12 cellular contexts compared by ENCODE assay signal in the genomic region with DNA sequence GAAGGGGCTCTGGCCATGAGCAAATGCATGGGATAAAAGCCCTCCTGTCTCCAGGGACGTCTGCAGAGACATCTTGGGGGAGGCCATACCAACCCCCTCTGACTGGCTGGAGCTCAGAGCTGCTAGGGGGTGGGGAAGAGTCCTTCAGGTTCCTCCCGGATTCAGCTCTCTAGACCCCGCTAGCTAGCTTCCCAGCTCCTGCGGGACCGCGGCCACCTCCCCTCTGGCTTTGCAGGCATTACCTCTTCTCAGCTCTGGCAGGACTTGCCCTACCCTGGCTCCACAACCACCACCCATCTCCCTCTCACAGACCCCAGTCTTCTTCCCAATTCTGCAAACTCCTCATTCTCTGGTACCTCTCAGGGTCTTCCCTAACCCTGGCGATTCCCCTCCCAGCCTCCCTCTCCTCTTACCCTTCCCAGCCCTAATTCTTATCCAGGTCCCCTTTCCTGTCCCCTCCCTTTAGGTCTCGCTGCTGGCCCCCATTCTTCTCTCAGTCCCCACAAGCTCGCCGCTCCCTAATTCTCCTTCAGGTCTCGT. TPM values are rescaled to one million over a fixed set of nuclear protein-coding genes. Genes with fewer than 3 reads are reported as not detected.
A peak's percentile ranks its signal among the peaks of the same experiment; 100 is the strongest.
DNase-seq lines count a peak whose midpoint lies in the region; ATAC-seq, FAIRE-seq and TF ChIP-seq lines count a peak whose summit lies in the region.
"Had no signal": no experiment of that assay in that cellular context is flagged by ENCODE, and none has a peak within 500 bp of the region (broad histone marks: within the 10 kb centered on the region; RNA-seq: fewer than 3 reads in every experiment).

No MANE protein-coding gene starts in this region.

- no peak overlapping the region for H2BK120ac ChIP-seq in neuronal stem cell (ENCODE audit: low read depth, low read length)

- no peak overlapping the region for H3K4ac ChIP-seq in neuronal stem cell (ENCODE audit: low read length)

- peak overlapping the region; percentile 97 for H2AFZ ChIP-seq in GM23338
- H2AFZ ChIP-seq in neuronal stem cell (ENCODE audit: low read length): peak overlapping the region; percentile 90
- H2AFZ ChIP-seq in HepG2 (ENCODE audit: low read length): no peak overlapping the region

- DNase-seq in GM23338 (ENCODE audit: low spot score) (peak; percentile 31), WTC11 (ENCODE audit: low spot score) (no peak), neuronal stem cell (ENCODE audit: low spot score) (no peak), NCI-H69 (lab: John Stamatoyannopoulos, UW) (no peak), HepG2 (ENCODE audit: low spot score) (no peak), frontal cortex (ENCODE audit: low spot score in 2 of 2) (no peak)
- DNase-seq in activated CD4-positive, CD25-positive, alpha-beta regulatory T cell treated with anti-CD3 and anti-CD28 coated beads, Interleukin-2, amount 50 U/mL, for 72 hours: no peak
- DNase-seq: activated CD4-positive, alpha-beta T cell treated with anti-CD3 and anti-CD28 coated beads for 4 hours; activated T-cell treated with anti-CD3 and anti-CD28 coated beads, Interleukin-2, amount 50 U/mL, for 4 hours had no signal

- peak overlapping the region; percentile 38 for H2BK15ac ChIP-seq in neuronal stem cell (ENCODE audit: low read length)

- no peak overlapping the region for H3K9ac ChIP-seq in iPS-15b (ENCODE audit: low read depth, low read length)
- peak overlapping the region; percentile 84 for H3K9ac ChIP-seq in neuronal stem cell (ENCODE audit: low read depth, low read length, poor library complexity)
- no peak overlapping the region for H3K9ac ChIP-seq in HepG2 (ENCODE audit: insufficient read depth, low read depth, low read length)
- H3K9ac ChIP-seq: BLaER1 had no signal

- H3K4me3 ChIP-seq in GM23338 (peak overlapping the region; percentile 86), iPS-15b (ENCODE audit: low read depth, low read length) (peak overlapping the region; percentile 68), neuronal stem cell (ENCODE audit: low read length in 2 of 2) (peak overlapping the region in 1 of 2 donors; percentile 94), HepG2 (replicated peaks in 1 of 3; ENCODE audit: insufficient read depth in 1 of 3, low read depth in 2 of 3, low read length in 3 of 3) (no peak overlapping the region)
- H3K4me3 ChIP-seq: BLaER1 had no signal

- no peak overlapping the region for H4K91ac ChIP-seq in neuronal stem cell (ENCODE audit: low read depth, low read length, poor library complexity)

- no peak overlapping the region for H2BK12ac ChIP-seq in neuronal stem cell (ENCODE audit: low read length)

- peak overlapping the region; percentile 37 for H3K23ac ChIP-seq in neuronal stem cell (ENCODE audit: low read depth, low read length, poor library complexity)

- no peaks in the 10 kb centered on the region for H3K9me2 ChIP-seq in GM23338 (ENCODE audit: insufficient read depth)

- TF ChIP-seq EP300 in HepG2 (IDR thresholded peaks at IDR 0.05; ENCODE audit: low read depth in 2 of 2, low read length in 2 of 2): no peak
- TF ChIP-seq EP300 in HepG2 (CRISPR knock-in tag; IDR thresholded peaks at IDR 0.05; ENCODE audit: borderline replicate concordance): no peak

- FAIRE-seq in HepG2 (lab: Jason Lieb, UNC) (no peak), frontal cortex (lab: Jason Lieb, UNC) (no peak)

- H3F3A ChIP-seq in GM23338 (replicated peaks; ENCODE audit: low read depth): no peaks in the 10 kb centered on the region

- no peak for TF ChIP-seq POLR2A in HepG2 (IDR thresholded peaks at IDR 0.05; ENCODE audit: insufficient read depth in 1 of 2, low read depth in 2 of 2, low read length in 2 of 2)

- H2BK5ac ChIP-seq in neuronal stem cell (ENCODE audit: low read length): peak overlapping the region; percentile 4

- H4K20me1 ChIP-seq in GM23338 (replicated peaks; ENCODE audit: insufficient read depth) (no peaks in the 10 kb centered on the region), HepG2 (ENCODE audit: insufficient read depth, low read length) (no peaks in the 10 kb centered on the region)
- H4K20me1 ChIP-seq: BLaER1 had no signal

- H3K14ac ChIP-seq in neuronal stem cell (ENCODE audit: low read length): no peak overlapping the region

- peak; percentile 28 for ATAC-seq in GM23338
- ATAC-seq in WTC11: peak; percentile 25
- no peak for ATAC-seq in HepG2

- H3K9me3 Mint-ChIP-seq in GM23338: peaks cover 4% of the 10 kb centered on the region
- H3K9me3 Mint-ChIP-seq in WTC11: peaks cover 4% of the 10 kb centered on the region
- H3K9me3 Mint-ChIP-seq: activated T-cell treated with anti-CD3 and anti-CD28 coated beads, Interleukin-2, amount 50 U/mL, for 4 hours had no signal

- TF ChIP-seq CTCF in GM23338 (conservative IDR thresholded peaks at IDR 0.05; ENCODE audit: low read depth in 2 of 2): no peak
- no peak for TF ChIP-seq CTCF in WTC11 (IDR thresholded peaks at IDR 0.05)
- no peak for TF ChIP-seq CTCF in HepG2 (CRISPR knock-in tag; IDR thresholded peaks at IDR 0.05)

- H3K79me2 ChIP-seq in GM23338 (replicated peaks; ENCODE audit: insufficient read depth) (no peaks in the 10 kb centered on the region; the same call in 1 of the 2 replicates), HepG2 (ENCODE audit: insufficient read depth, low read length) (no peaks in the 10 kb centered on the region)

- H3K18ac ChIP-seq in neuronal stem cell (ENCODE audit: low read length): peak overlapping the region; percentile 46

- H3K4me1 ChIP-seq in GM23338 (ENCODE audit: insufficient read depth): peaks cover 12% of the 10 kb centered on the region; the same call in 1 of the 2 replicates
- no peaks in the 10 kb centered on the region for H3K4me1 ChIP-seq in iPS-15b (ENCODE audit: control insufficient read depth, insufficient read depth, low read length)
- peaks cover 5 to 12% of the 10 kb centered on the region in 2 donors for H3K4me1 ChIP-seq in neuronal stem cell (ENCODE audit: control insufficient read depth in 2 of 2, insufficient read depth in 1 of 2, low read depth in 1 of 2, low read length in 2 of 2)
- H3K4me1 ChIP-seq in HepG2 (ENCODE audit: insufficient read depth, low read length): no peaks in the 10 kb centered on the region

- H3K27ac Mint-ChIP-seq in GM23338 (no peak overlapping the region), WTC11 (no peak overlapping the region)

- no TSS peak for BruUV-seq in HepG2 (replicated peaks; lab: Mats Ljungman, UMichigan)

- H3K4me1 Mint-ChIP-seq in GM23338: peaks cover 24% of the 10 kb centered on the region
- H3K4me1 Mint-ChIP-seq in WTC11: peaks cover 25% of the 10 kb centered on the region

- H3K9me3 ChIP-seq in iPS-15b (ENCODE audit: control insufficient read depth, insufficient read depth, low read length) (no peaks in the 10 kb centered on the region), neuronal stem cell (replicated peaks in 1 of 2; ENCODE audit: control insufficient read depth in 2 of 2, insufficient read depth in 1 of 2, low read depth in 1 of 2, low read length in 2 of 2) (peaks cover 0 to 3% of the 10 kb centered on the region in 2 donors), HepG2 (ENCODE audit: low read length) (no peaks in the 10 kb centered on the region)

- no CpG with 5 or more reads among the region's 11 CpGs for WGBS in neuronal stem cell (ENCODE audit: extremely low coverage in 2 of 2, insufficient read length in 2 of 2, insufficient replicate concordance in 1 of 2), 2 donors
- WGBS in HepG2 (ENCODE audit: low lambda C conversion rate): 21% methylated on average over 8 of the region's 11 CpGs

- H4K8ac ChIP-seq in neuronal stem cell (ENCODE audit: low read depth, low read length): peak overlapping the region; percentile 29

- H3K36me3 Mint-ChIP-seq in GM23338 (ENCODE audit: low read depth) (peaks cover 4% of the 10 kb centered on the region), WTC11 (peaks cover 3% of the 10 kb centered on the region)

- no peaks in the 10 kb centered on the region for H3K36me3 ChIP-seq in GM23338 (ENCODE audit: insufficient read depth)
- H3K36me3 ChIP-seq in iPS-15b (ENCODE audit: control insufficient read depth, insufficient read depth, low read length): no peaks in the 10 kb centered on the region
- no peaks in the 10 kb centered on the region for H3K36me3 ChIP-seq in neuronal stem cell (replicated peaks in 1 of 2; ENCODE audit: control insufficient read depth in 2 of 2, insufficient read depth in 2 of 2, low read length in 2 of 2)
- H3K36me3 ChIP-seq in HepG2 (replicated peaks in 1 of 2; ENCODE audit: control insufficient read depth in 1 of 2, insufficient read depth in 2 of 2, low read length in 2 of 2): no peaks in the 10 kb centered on the region
- H3K36me3 ChIP-seq: BLaER1 had no signal

- no peak overlapping the region for H2AK5ac ChIP-seq in neuronal stem cell (ENCODE audit: low read depth, low read length)

- no peak for TF ChIP-seq RAD21 in HepG2 (CRISPR knock-in tag; IDR thresholded peaks at IDR 0.05)

- H3K79me1 ChIP-seq in neuronal stem cell (ENCODE audit: low read depth, low read length): no peaks in the 10 kb centered on the region

- POLR2A ChIA-PET in WTC11 (lab: Charles Lee): interaction anchor here (1.1 kb wide), 1 partner anchor 52 kb away, joined by 3 read pairs; no protein-coding TSS in a partner anchor
- POLR2A ChIA-PET in HepG2 (lab: Yijun Ruan, JAX): no interaction called here

- intact Hi-C loops in HepG2 (cut with micrococcal nuclease; ENCODE audit: unreplicated experiment): no loop called here

- peaks cover 14% of the 10 kb centered on the region for H3K27me3 Mint-ChIP-seq in GM23338 (ENCODE audit: insufficient read depth, low read depth, poor library complexity)
- peaks cover 71% of the 10 kb centered on the region for H3K27me3 Mint-ChIP-seq in WTC11 (ENCODE audit: low read depth)

- peak overlapping the region; percentile 77 for H3K4me3 Mint-ChIP-seq in GM23338
- H3K4me3 Mint-ChIP-seq in WTC11: peak overlapping the region; percentile 72
- H3K4me3 Mint-ChIP-seq: activated T-cell treated with anti-CD3 and anti-CD28 coated beads, Interleukin-2, amount 50 U/mL, for 4 hours had no signal

- H3K27me3 ChIP-seq in GM23338 (ENCODE audit: insufficient read depth) (peaks cover 20% of the 10 kb centered on the region), iPS-15b (ENCODE audit: control insufficient read depth, insufficient read depth, low read length) (peaks cover 22% of the 10 kb centered on the region), neuronal stem cell (ENCODE audit: control insufficient read depth in 3 of 3, insufficient read depth in 3 of 3, low read depth in 1 of 3, low read length in 3 of 3) (peaks cover 0 to 65% (median 11%) of the 10 kb centered on the region in 3 experiments), HepG2 (ENCODE audit: control insufficient read depth in 1 of 2, insufficient read depth in 2 of 2, low read length in 2 of 2) (peaks cover 4 to 32% of the 10 kb centered on the region in 2 experiments)

- H3K4me2 ChIP-seq in GM23338 (peak overlapping the region; percentile 88), neuronal stem cell (ENCODE audit: insufficient read depth, low read length, poor library complexity, severe bottlenecking) (peak overlapping the region; percentile 99), HepG2 (ENCODE audit: low read depth, low read length) (no peak overlapping the region)
- H3K4me2 ChIP-seq: BLaER1 had no signal

- no peak overlapping the region for H3K27ac ChIP-seq in GM23338 (ENCODE audit: low read depth)
- H3K27ac ChIP-seq in neuronal stem cell (replicated peaks; ENCODE audit: low read length): no peak overlapping the region
- H3K27ac ChIP-seq in HepG2 (ENCODE audit: extremely low read length, insufficient read depth, low read length): no peak overlapping the region
- H3K27ac ChIP-seq: BLaER1 had no signal

- CTCF ChIA-PET in WTC11 (lab: Charles Lee): interaction anchor here (0.7 to 4.7 kb wide), 16 partner anchors 18 to 359 kb away, joined by 3 to 58 read pairs (median 4); no protein-coding TSS in a partner anchor
- CTCF ChIA-PET in HepG2 (lab: Yijun Ruan, JAX; ENCODE audit: low intra/inter-chr PET ratio, low total read pairs): no interaction called here

- in situ Hi-C loops in HepG2 (cut with HindIII; ENCODE audit: extremely low pct_ligation_motif_present, low pct_unique_long_range_greater_than_20kb): no loop called here

RNA-seq across cellular contexts. Expression of a gene that starts 0.8 kb away (rescaled TPM):
- total RNA-seq in GM23338 (2014; rRNA removed; shearing (Covaris generic)): 16.3 and 17.1 TPM in 2 replicates
- 3.4 and 3.5 TPM in 2 replicates for polyA plus RNA-seq in GM23338 (2016; fragmentation: Nextera tagmentation; extraction: Ambion mirVana)
- 10.8 to 15.1 TPM (median 12.0 TPM) in 3 replicates for total RNA-seq in WTC11 (2021)
- 7.1 TPM for polyA plus RNA-seq in neuronal stem cell (2013, experiment 1 of 2)
- polyA plus RNA-seq in neuronal stem cell (2013, experiment 2 of 2): 7.3 TPM
- total RNA-seq in HepG2 (2016; rRNA removed; fragmentation: Illumina TruSeq; extraction: Trizol): 0.02 and 0.14 TPM in 2 replicates
- not detected in 2 replicates for total RNA-seq in HepG2 (2016; cell fraction: cytosol; rRNA removed; fragmentation: Illumina TruSeq; extraction: Trizol; ENCODE audit: low read depth)
- 0.09 and 0.10 TPM in 2 replicates for total RNA-seq in HepG2 (2016; cell fraction: insoluble cytoplasmic fraction; rRNA removed; fragmentation: Illumina TruSeq; extraction: Trizol)
- total RNA-seq in HepG2 (2016; cell fraction: membrane; rRNA removed; fragmentation: Illumina TruSeq; extraction: Trizol): 0.06 and 0.07 TPM in 2 replicates
- 0.25 TPM in 1 of 2 replicates, not detected in the other for total RNA-seq in HepG2 (2016; cell fraction: nucleus; rRNA removed; fragmentation: Illumina TruSeq; extraction: Trizol)
- polyA plus RNA-seq in HepG2 (2011; rRNA removed): 0.13 and 0.26 TPM in 2 replicates
- polyA plus RNA-seq in HepG2 (2011; cell fraction: cytosol; rRNA removed): 0.12 and 0.13 TPM in 2 replicates
- 0.12 and 0.14 TPM in 2 replicates for polyA plus RNA-seq in HepG2 (2011; cell fraction: nucleus; rRNA removed)
- polyA plus RNA-seq in HepG2 (2012): 0.09 TPM in 1 of 2 replicates, not detected in the other
- polyA plus RNA-seq in HepG2 (2016; cell fraction: cytosol; fragmentation: Illumina TruSeq; extraction: Trizol; ENCODE audit: low read depth): 0.02 and 0.09 TPM in 2 replicates
- 0.11 and 0.19 TPM in 2 replicates for polyA plus RNA-seq in HepG2 (2016; cell fraction: insoluble cytoplasmic fraction; fragmentation: Illumina TruSeq; extraction: Trizol; ENCODE audit: low read depth)
- 0.03 and 0.13 TPM in 2 replicates for polyA plus RNA-seq in HepG2 (2016; cell fraction: membrane; fragmentation: Illumina TruSeq; extraction: Trizol; ENCODE audit: low read depth)
- 0.08 TPM in 1 of 2 replicates, not detected in the other for polyA plus RNA-seq in HepG2 (2016; cell fraction: nucleus; fragmentation: Illumina TruSeq; extraction: Trizol; ENCODE audit: insufficient read depth, low read depth)
- 0.28 and 0.60 TPM in 2 replicates for polyA minus RNA-seq in HepG2 (2011; rRNA and poly(A)+ RNA removed; ENCODE audit: low replicate concordance)
- 0.40 TPM in 1 of 2 replicates, not detected in the other for polyA minus RNA-seq in HepG2 (2011; cell fraction: cytosol; rRNA and poly(A)+ RNA removed)
- polyA minus RNA-seq in HepG2 (2011; cell fraction: nucleus; rRNA and poly(A)+ RNA removed): 0.12 and 0.13 TPM in 2 replicates
- 191 TPM for total RNA-seq in frontal cortex
- total RNA-seq: T-helper 2 cell treated with Interferon-gamma antibody and Interleukin-4, amounts not matched to agents 100 ng/mL and 5 ng/mL, for 36 hours had no signal

Comparison
In these comparisons a context has a peak if more than half of its experiments do, and no peak if none do; other contexts are left out.
1. H3K4me3 ChIP-seq: peak in GM23338 (single experiment) and iPS-15b (single experiment); none in HepG2 (0 of 3).